ENCODE assay signal across 1 cellular context in the genomic region with DNA sequence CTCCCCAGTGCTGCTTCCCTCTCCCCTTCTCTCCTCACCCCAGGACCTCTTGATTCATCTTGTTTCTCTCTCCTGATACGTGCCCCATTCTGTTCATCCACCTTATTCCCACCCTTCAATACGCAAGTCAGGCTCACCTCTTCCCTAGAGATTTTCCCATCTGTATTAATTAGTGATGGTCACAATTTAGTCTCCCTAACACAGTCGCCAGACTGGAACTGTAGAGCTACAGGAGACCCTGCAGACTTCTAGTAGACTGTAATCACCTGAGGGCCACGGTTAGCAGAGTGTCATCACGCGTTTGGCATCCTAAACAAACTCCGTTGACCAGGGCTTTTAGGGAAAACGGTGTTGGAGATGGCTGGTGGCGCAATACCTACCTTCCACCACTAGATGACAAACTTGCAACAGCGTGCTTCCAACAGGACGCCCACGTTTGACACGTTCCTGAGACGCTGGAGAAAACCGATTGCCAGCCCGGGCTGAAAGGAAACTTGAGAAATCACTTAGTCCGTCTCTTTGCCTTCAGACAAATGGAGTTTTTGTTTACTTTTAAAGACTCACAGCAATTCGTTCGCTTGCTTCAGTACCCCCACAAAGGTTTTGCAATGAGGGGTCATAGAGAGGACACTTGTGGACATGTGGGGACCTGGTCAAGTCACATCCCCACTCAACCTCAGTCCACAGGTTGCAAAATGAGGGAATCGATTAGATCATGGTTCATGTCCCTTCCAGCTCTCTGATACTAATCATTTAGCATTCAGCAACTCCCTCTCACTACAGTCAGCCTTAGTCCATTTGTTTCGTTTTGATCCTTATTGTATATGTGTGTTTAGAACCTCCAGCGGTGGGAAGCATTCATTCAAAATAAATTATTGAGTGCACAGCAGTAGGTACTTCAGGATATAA.
A peak's percentile ranks its signal among the peaks of the same experiment; 100 is the strongest.
TF ChIP-seq lines count a peak whose summit lies in the region.

No MANE protein-coding gene starts in this region.

TF ChIP-seq in HepG2, 621 proteins besides CTCF, POLR2A, EP300 and RAD21 (continued from another document and continues in another):
- TF ChIP-seq, protein P1, sequence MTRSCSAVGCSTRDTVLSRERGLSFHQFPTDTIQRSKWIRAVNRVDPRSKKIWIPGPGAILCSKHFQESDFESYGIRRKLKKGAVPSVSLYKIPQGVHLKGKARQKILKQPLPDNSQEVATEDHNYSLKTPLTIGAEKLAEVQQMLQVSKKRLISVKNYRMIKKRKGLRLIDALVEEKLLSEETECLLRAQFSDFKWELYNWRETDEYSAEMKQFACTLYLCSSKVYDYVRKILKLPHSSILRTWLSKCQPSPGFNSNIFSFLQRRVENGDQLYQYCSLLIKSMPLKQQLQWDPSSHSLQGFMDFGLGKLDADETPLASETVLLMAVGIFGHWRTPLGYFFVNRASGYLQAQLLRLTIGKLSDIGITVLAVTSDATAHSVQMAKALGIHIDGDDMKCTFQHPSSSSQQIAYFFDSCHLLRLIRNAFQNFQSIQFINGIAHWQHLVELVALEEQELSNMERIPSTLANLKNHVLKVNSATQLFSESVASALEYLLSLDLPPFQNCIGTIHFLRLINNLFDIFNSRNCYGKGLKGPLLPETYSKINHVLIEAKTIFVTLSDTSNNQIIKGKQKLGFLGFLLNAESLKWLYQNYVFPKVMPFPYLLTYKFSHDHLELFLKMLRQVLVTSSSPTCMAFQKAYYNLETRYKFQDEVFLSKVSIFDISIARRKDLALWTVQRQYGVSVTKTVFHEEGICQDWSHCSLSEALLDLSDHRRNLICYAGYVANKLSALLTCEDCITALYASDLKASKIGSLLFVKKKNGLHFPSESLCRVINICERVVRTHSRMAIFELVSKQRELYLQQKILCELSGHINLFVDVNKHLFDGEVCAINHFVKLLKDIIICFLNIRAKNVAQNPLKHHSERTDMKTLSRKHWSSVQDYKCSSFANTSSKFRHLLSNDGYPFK (CRISPR knock-in tag; IDR thresholded peaks at IDR 0.05; ENCODE audit: borderline replicate concordance) = no peak
- TF ChIP-seq HNF4A (CRISPR knock-in tag; IDR thresholded peaks at IDR 0.05) (peak; percentile 69), ZNF335 (CRISPR knock-in tag; IDR thresholded peaks at IDR 0.05) (peak; percentile 58; the same call in 1 of the 2 replicates), HMGXB3 (CRISPR knock-in tag; IDR thresholded peaks at IDR 0.05; ENCODE audit: borderline replicate concordance) (0 out of 2 replicates have a peak, but pooled peaks have one; percentile 62), CEBPZ (IDR thresholded peaks at IDR 0.05; ENCODE audit: low read length) (no peak), ZBED4 (CRISPR knock-in tag; IDR thresholded peaks at IDR 0.05; ENCODE audit: borderline replicate concordance) (peak; percentile 49; the same call in 1 of the 2 replicates), ETV6 (CRISPR knock-in tag; conservative IDR thresholded peaks at IDR 0.05) (no peak), CHD2 (IDR thresholded peaks at IDR 0.05; ENCODE audit: low read depth, low read length) (no peak), SP2 (CRISPR knock-in tag; IDR thresholded peaks at IDR 0.05) (no peak), KLF9 (CRISPR knock-in tag; IDR thresholded peaks at IDR 0.05; ENCODE audit: low read depth) (no peak; the same call in 1 of the 2 replicates), ZNF414 (CRISPR knock-in tag; IDR thresholded peaks at IDR 0.05) (no peak), RELA (CRISPR knock-in tag; IDR thresholded peaks at IDR 0.05) (no peak), ZNF652 (CRISPR knock-in tag; IDR thresholded peaks at IDR 0.05; ENCODE audit: borderline replicate concordance, low read depth) (no peak), ZNF644 (CRISPR knock-in tag; IDR thresholded peaks at IDR 0.05; ENCODE audit: low read depth) (peak; percentile 30; the same call in 1 of the 2 replicates), PHF5A (CRISPR knock-in tag; IDR thresholded peaks at IDR 0.05; ENCODE audit: low read depth, unreplicated experiment) (no peak), ZFAT (CRISPR knock-in tag; conservative IDR thresholded peaks at IDR 0.05) (no peak), DPF2 (CRISPR knock-in tag; IDR thresholded peaks at IDR 0.05; ENCODE audit: borderline replicate concordance, low read depth) (no peak), ZNF281 (CRISPR knock-in tag; IDR thresholded peaks at IDR 0.05; ENCODE audit: borderline replicate concordance) (no peak), SIN3B (IDR thresholded peaks at IDR 0.05; ENCODE audit: low read length) (no peak)
- TF ChIP-seq, protein P2, sequence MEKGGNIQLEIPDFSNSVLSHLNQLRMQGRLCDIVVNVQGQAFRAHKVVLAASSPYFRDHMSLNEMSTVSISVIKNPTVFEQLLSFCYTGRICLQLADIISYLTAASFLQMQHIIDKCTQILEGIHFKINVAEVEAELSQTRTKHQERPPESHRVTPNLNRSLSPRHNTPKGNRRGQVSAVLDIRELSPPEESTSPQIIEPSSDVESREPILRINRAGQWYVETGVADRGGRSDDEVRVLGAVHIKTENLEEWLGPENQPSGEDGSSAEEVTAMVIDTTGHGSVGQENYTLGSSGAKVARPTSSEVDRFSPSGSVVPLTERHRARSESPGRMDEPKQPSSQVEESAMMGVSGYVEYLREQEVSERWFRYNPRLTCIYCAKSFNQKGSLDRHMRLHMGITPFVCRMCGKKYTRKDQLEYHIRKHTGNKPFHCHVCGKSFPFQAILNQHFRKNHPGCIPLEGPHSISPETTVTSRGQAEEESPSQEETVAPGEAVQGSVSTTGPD (CRISPR knock-in tag; IDR thresholded peaks at IDR 0.05) = no peak
- TF ChIP-seq, protein P3, sequence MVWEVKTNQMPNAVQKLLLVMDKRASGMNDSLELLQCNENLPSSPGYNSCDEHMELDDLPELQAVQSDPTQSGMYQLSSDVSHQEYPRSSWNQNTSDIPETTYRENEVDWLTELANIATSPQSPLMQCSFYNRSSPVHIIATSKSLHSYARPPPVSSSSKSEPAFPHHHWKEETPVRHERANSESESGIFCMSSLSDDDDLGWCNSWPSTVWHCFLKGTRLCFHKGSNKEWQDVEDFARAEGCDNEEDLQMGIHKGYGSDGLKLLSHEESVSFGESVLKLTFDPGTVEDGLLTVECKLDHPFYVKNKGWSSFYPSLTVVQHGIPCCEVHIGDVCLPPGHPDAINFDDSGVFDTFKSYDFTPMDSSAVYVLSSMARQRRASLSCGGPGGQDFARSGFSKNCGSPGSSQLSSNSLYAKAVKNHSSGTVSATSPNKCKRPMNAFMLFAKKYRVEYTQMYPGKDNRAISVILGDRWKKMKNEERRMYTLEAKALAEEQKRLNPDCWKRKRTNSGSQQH (CRISPR knock-in tag; IDR thresholded peaks at IDR 0.05; ENCODE audit: low read depth) = peak; percentile 88; the same call in 1 of the 2 replicates
